1 cellular context compared by ENCODE assay signal in the genomic region with DNA sequence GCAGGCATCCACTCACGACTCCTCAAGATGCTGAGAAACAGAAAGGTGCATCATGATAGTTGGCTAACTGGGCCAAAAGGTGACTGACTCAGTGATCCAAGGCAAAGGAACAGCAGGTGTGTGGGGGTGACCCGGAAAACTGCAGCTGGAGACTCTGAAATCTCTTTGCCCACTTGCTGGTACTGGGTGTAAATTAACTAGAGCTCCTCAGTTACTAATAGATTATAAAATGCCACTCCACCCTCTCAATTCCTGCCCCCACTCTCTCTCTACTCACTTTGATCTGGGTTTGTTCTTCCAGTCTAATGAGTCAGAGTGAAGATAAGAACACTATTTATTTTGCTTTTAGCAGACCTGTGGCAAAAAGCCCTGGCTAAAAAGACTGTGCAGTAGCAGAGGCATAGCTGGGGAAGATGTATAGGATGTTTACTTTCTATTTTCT.
TF ChIP-seq lines count a peak whose summit lies in the region.

No MANE protein-coding gene starts in this region.

TF ChIP-seq in K562, 482 proteins besides CTCF, POLR2A, EP300 and RAD21:
- TF ChIP-seq MEIS2 (IDR thresholded peaks at IDR 0.05; ENCODE audit: partially characterized antibody), result peak; percentile 23
- 0 out of 2 replicates have a peak, but pooled peaks have one; percentile 42 for TF ChIP-seq ZEB2 (IDR thresholded peaks at IDR 0.05)
- peak; percentile 25; the same call in 1 of the 2 replicates for TF ChIP-seq GATA2 (CRISPR knock-in tag; IDR thresholded peaks at IDR 0.05)
- TF ChIP-seq HDAC1 (IDR thresholded peaks at IDR 0.05), result no peak
- peak in 1 of 2 experiments; percentile 33; a peak in 1 of 4 replicates for TF ChIP-seq FOXA3 (CRISPR knock-in tag; conservative IDR thresholded peaks at IDR 0.05 in 1 of 2, IDR thresholded peaks at IDR 0.05 in 1 of 2)
- peak; percentile 68 for TF ChIP-seq DPF2 (IDR thresholded peaks at IDR 0.05)
- no peak for TF ChIP-seq MEF2A (IDR thresholded peaks at IDR 0.05; ENCODE audit: control insufficient read depth, low read depth, low read length)
- peak; percentile 55 for TF ChIP-seq ATF3 (IDR thresholded peaks at IDR 0.05)
- TF ChIP-seq ATF3 (CRISPR knock-in tag; conservative IDR thresholded peaks at IDR 0.05), result no peak
- TF ChIP-seq LEF1 (IDR thresholded peaks at IDR 0.05), result peak; percentile 83
- TF ChIP-seq ZNF584 (CRISPR knock-in tag; IDR thresholded peaks at IDR 0.05; ENCODE audit: low read depth), result no peak
- peak in 1 of 2 experiments; percentile 13; a peak in 1 of 3 replicates for TF ChIP-seq CBX3 (IDR thresholded peaks at IDR 0.05; ENCODE audit: borderline replicate concordance in 1 of 2, low read length in 2 of 2)
- TF ChIP-seq EHMT2 (IDR thresholded peaks at IDR 0.05), result no peak
- no peak for TF ChIP-seq FOXO4 (CRISPR knock-in tag; IDR thresholded peaks at IDR 0.05)
- TF ChIP-seq SMARCA4 (IDR thresholded peaks at IDR 0.05), result peak; percentile 69; the same call in 1 of the 2 replicates
- no peak for TF ChIP-seq SMAD1 (IDR thresholded peaks at IDR 0.05; ENCODE audit: low read depth, low read length, partially characterized antibody)
- TF ChIP-seq DACH1 (IDR thresholded peaks at IDR 0.05; ENCODE audit: partially characterized antibody), result peak; percentile 6
- TF ChIP-seq L3MBTL2 (IDR thresholded peaks at IDR 0.05), result 0 out of 2 replicates have a peak, but pooled peaks have one; percentile 2
- no peak for TF ChIP-seq ZNF384 (IDR thresholded peaks at IDR 0.05; ENCODE audit: low read depth, low read length)
- peak; percentile 67 for TF ChIP-seq ARID1B (IDR thresholded peaks at IDR 0.05)
- TF ChIP-seq, protein P1, sequence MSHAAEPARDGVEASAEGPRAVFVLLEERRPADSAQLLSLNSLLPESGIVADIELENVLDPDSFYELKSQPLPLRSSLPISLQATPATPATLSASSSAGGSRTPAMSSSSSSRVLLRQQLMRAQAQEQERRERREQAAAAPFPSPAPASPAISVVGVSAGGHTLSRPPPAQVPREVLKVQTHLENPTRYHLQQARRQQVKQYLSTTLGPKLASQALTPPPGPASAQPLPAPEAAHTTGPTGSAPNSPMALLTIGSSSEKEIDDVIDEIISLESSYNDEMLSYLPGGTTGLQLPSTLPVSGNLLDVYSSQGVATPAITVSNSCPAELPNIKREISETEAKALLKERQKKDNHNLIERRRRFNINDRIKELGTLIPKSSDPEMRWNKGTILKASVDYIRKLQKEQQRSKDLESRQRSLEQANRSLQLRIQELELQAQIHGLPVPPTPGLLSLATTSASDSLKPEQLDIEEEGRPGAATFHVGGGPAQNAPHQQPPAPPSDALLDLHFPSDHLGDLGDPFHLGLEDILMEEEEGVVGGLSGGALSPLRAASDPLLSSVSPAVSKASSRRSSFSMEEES (CRISPR knock-in tag; IDR thresholded peaks at IDR 0.05), result no peak
- peak; percentile 33; the same call in 1 of the 2 replicates for TF ChIP-seq HMBOX1 (IDR thresholded peaks at IDR 0.05)
- no peak for TF ChIP-seq CREB1 (IDR thresholded peaks at IDR 0.05)
- TF ChIP-seq CREB1 (CRISPR knock-in tag; IDR thresholded peaks at IDR 0.05), result 0 out of 2 replicates have a peak, but pooled peaks have one; percentile 0
- TF ChIP-seq FOSL1 (tag; conservative IDR thresholded peaks at IDR 0.05), result peak; percentile 97
- TF ChIP-seq, protein P2, sequence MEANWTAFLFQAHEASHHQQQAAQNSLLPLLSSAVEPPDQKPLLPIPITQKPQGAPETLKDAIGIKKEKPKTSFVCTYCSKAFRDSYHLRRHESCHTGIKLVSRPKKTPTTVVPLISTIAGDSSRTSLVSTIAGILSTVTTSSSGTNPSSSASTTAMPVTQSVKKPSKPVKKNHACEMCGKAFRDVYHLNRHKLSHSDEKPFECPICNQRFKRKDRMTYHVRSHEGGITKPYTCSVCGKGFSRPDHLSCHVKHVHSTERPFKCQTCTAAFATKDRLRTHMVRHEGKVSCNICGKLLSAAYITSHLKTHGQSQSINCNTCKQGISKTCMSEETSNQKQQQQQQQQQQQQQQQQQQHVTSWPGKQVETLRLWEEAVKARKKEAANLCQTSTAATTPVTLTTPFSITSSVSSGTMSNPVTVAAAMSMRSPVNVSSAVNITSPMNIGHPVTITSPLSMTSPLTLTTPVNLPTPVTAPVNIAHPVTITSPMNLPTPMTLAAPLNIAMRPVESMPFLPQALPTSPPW (CRISPR knock-in tag; IDR thresholded peaks at IDR 0.05), result peak; percentile 66
- peak; percentile 14 for TF ChIP-seq NEUROD1 (IDR thresholded peaks at IDR 0.05; ENCODE audit: borderline replicate concordance, low read depth, low read length, partially characterized antibody)
- peak; percentile 22; the same call in 1 of the 2 replicates for TF ChIP-seq CBFA2T3 (IDR thresholded peaks at IDR 0.05)
- TF ChIP-seq SOX6 (IDR thresholded peaks at IDR 0.05), result peak; percentile 22; the same call in 1 of the 2 replicates
- TF ChIP-seq JUN (IDR thresholded peaks at IDR 0.05; ENCODE audit: borderline replicate concordance, low read depth, low read length), result peak; percentile 44; the same call in 1 of the 2 replicates
- TF ChIP-seq JUN (CRISPR knock-in tag; IDR thresholded peaks at IDR 0.05; ENCODE audit: borderline replicate concordance), result no peak
- no peak for TF ChIP-seq KDM1A (IDR thresholded peaks at IDR 0.05)
- TF ChIP-seq, protein P3, sequence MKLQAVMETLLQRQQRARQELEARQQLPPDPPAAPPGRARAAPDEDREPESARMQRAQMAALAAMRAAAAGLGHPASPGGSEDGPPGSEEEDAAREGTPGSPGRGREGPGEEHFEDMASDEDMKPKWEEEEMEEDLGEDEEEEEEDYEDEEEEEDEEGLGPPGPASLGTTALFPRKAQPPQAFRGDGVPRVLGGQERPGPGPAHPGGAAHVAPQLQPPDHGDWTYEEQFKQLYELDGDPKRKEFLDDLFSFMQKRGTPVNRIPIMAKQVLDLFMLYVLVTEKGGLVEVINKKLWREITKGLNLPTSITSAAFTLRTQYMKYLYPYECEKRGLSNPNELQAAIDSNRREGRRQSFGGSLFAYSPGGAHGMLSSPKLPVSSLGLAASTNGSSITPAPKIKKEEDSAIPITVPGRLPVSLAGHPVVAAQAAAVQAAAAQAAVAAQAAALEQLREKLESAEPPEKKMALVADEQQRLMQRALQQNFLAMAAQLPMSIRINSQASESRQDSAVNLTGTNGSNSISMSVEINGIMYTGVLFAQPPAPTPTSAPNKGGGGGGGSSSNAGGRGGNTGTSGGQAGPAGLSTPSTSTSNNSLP (IDR thresholded peaks at IDR 0.05; ENCODE audit: borderline replicate concordance, low read depth, low read length), result 0 out of 2 replicates have a peak, but pooled peaks have one; percentile 24
- TF ChIP-seq SMARCE1 (IDR thresholded peaks at IDR 0.05), result peak; percentile 69
- TF ChIP-seq, protein P4, sequence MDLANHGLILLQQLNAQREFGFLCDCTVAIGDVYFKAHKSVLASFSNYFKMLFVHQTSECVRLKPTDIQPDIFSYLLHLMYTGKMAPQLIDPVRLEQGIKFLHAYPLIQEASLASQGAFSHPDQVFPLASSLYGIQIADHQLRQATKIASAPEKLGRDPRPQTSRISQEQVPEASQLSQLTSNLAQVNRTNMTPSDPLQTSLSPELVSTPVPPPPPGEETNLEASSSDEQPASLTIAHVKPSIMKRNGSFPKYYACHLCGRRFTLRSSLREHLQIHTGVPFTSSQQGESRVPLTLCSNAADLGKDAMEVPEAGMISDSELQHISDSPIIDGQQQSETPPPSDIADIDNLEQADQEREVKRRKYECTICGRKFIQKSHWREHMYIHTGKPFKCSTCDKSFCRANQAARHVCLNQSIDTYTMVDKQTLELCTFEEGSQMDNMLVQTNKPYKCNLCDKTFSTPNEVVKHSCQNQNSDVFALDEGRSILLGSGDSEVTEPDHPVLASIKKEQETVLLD (IDR thresholded peaks at IDR 0.05), result no peak
- TF ChIP-seq MEF2D (tag; conservative IDR thresholded peaks at IDR 0.05; ENCODE audit: low read depth), result no peak
- TF ChIP-seq TRIM28 (IDR thresholded peaks at IDR 0.05), result peak; percentile 50; the same call in 1 of the 2 replicates
- peak; percentile 63; the same call in 1 of the 2 replicates for TF ChIP-seq SMARCC2 (IDR thresholded peaks at IDR 0.05; ENCODE audit: low read depth)
- peak; percentile 35; the same call in 1 of the 2 replicates for TF ChIP-seq GATAD2B (IDR thresholded peaks at IDR 0.05; ENCODE audit: borderline replicate concordance)
- TF ChIP-seq ZNF184 (CRISPR knock-in tag; IDR thresholded peaks at IDR 0.05), result peak; percentile 98
- TF ChIP-seq JUND (IDR thresholded peaks at IDR 0.05; ENCODE audit: borderline replicate concordance, low read depth, low read length), result peak; percentile 89
- peak; percentile 91; the same call in 2 of the 3 replicates for TF ChIP-seq JUND (tag; IDR thresholded peaks at IDR 0.05; ENCODE audit: borderline replicate concordance, low read depth, low read length)
